In genomic region chr3:66140763-66141372, GRCh38 we compare ENCODE assay signal across 15 cellular contexts.
A peak's percentile ranks its signal among the peaks of the same experiment; 100 is the strongest.
DNase-seq lines count a peak whose midpoint lies in the region; ATAC-seq and TF ChIP-seq lines count a peak whose summit lies in the region.
"Had no signal": no experiment of that assay in that cellular context is flagged by ENCODE, and none has a peak within 500 bp of the region (broad histone marks: within the 10 kb centered on the region; RNA-seq: fewer than 3 reads in every experiment).

No MANE protein-coding gene starts in this region.

- H3K36me3 ChIP-seq in KMS-11 (ENCODE audit: insufficient read depth): no peaks in the 10 kb centered on the region

- H3K4me3 Mint-ChIP-seq in CD4-positive, alpha-beta T cell: no peak overlapping the region
- H3K4me3 Mint-ChIP-seq: activated T-cell treated with anti-CD3 and anti-CD28 coated beads, Interleukin-2, amount 50 U/mL, for 4 hours; CD8-positive, alpha-beta T cell had no signal

- no peak for TF ChIP-seq CTCF in KMS-11 (conservative IDR thresholded peaks at IDR 0.05; ENCODE audit: low read depth, low read length)
- no peak for TF ChIP-seq CTCF in CD4-positive, alpha-beta T cell (IDR thresholded peaks at IDR 0.05)

- no peaks in the 10 kb centered on the region for H3K79me2 ChIP-seq in KMS-11 (ENCODE audit: insufficient read depth, low read depth)

- H3K36me3 Mint-ChIP-seq in CD4-positive, alpha-beta T cell (ENCODE audit: low read depth): no peaks in the 10 kb centered on the region
- H3K36me3 Mint-ChIP-seq: CD8-positive, alpha-beta T cell had no signal

- H3K9ac ChIP-seq in KMS-11: no peak overlapping the region; the same call in 1 of the 2 replicates

- no peak overlapping the region for H2AFZ ChIP-seq in KMS-11 (ENCODE audit: low read depth)

- no peak overlapping the region for H3K27ac Mint-ChIP-seq in CD4-positive, alpha-beta T cell
- H3K27ac Mint-ChIP-seq: CD8-positive, alpha-beta T cell had no signal

- peaks cover 30% of the 10 kb centered on the region for H3K4me1 ChIP-seq in KMS-11 (ENCODE audit: low read depth, poor library complexity, severe bottlenecking)
- H3K4me1 ChIP-seq: body of pancreas had no signal

- H3K9me3 Mint-ChIP-seq in CD4-positive, alpha-beta T cell: no peaks in the 10 kb centered on the region
- H3K9me3 Mint-ChIP-seq: activated T-cell treated with anti-CD3 and anti-CD28 coated beads, Interleukin-2, amount 50 U/mL, for 4 hours; CD8-positive, alpha-beta T cell had no signal

- no peaks in the 10 kb centered on the region for H3K9me3 ChIP-seq in CD4-positive, alpha-beta T cell (ENCODE audit: control insufficient read depth, low read length)
- H3K9me3 ChIP-seq: body of pancreas had no signal

- no peak overlapping the region for H3K4me3 ChIP-seq in KMS-11 (IDR thresholded peaks at IDR 0.05; ENCODE audit: insufficient read depth, low read depth, low read length)
- H3K4me3 ChIP-seq: body of pancreas, lung had no signal

- H3K4me1 Mint-ChIP-seq in CD4-positive, alpha-beta T cell (ENCODE audit: low read depth): no peaks in the 10 kb centered on the region

- H3K27ac ChIP-seq in KMS-11: peak overlapping the region; percentile 51
- H3K27ac ChIP-seq in CD4-positive, alpha-beta T cell (ENCODE audit: low read depth, low read length): no peak overlapping the region
- H3K27ac ChIP-seq: body of pancreas had no signal

- no peaks in the 10 kb centered on the region for H4K20me1 ChIP-seq in KMS-11 (ENCODE audit: insufficient read depth)

- peak overlapping the region; percentile 76 for H3K4me2 ChIP-seq in KMS-11

- peak; percentile 91 for DNase-seq in myocyte (ENCODE audit: low read depth)
- DNase-seq in cortex of kidney (lab: John Stamatoyannopoulos, UW): no peak
- no peak for DNase-seq in CD4-positive, alpha-beta T cell
- no peak for DNase-seq in cerebellar nuclear complex (lab: John Stamatoyannopoulos, UW)
- DNase-seq: activated T-cell treated with anti-CD3 and anti-CD28 coated beads, Interleukin-2, amount 50 U/mL, for 4 hours; body of pancreas; CD8-positive, alpha-beta T cell; NCI-H524; SHP77 treated with DMSO at 0.1 percent for 48 hours; stimulated activated CD4-positive, alpha-beta T cell treated with anti-CD3 and anti-CD28 coated beads, Interleukin-2, amount 100 ng/mL, for 24 hours; stimulated activated naive CD4-positive, alpha-beta T cell had no signal

- H3K27me3 ChIP-seq in KMS-11 (ENCODE audit: insufficient read depth, low read depth): no peaks in the 10 kb centered on the region
- no peaks in the 10 kb centered on the region for H3K27me3 ChIP-seq in CD4-positive, alpha-beta T cell (ENCODE audit: control insufficient read depth, insufficient read depth, low read length)
- H3K27me3 ChIP-seq: body of pancreas had no signal

- peaks cover 18% of the 10 kb centered on the region for H3K27me3 Mint-ChIP-seq in CD4-positive, alpha-beta T cell

- ATAC-seq in GM18870 (IDR thresholded peaks at IDR 0.05; ENCODE audit: unreplicated experiment) (peak; percentile 92), HG02759 (IDR thresholded peaks at IDR 0.05; ENCODE audit: unreplicated experiment) (peak; percentile 66)
- ATAC-seq in CD4-positive, alpha-beta T cell (ENCODE audit: poor library complexity): no peak
- ATAC-seq: activated T-cell treated with anti-CD3 and anti-CD28 coated beads, Interleukin-2, amount 50 U/mL, for 4 hours; body of pancreas; CD8-positive, alpha-beta T cell had no signal

- intact Hi-C loops in CD4-positive, alpha-beta T cell (cut with DNase I, micrococcal nuclease): no loop called here

- POLR2A ChIA-PET in CD4-positive, alpha-beta T cell (lab: Charles Lee): no interaction called here

- CTCF ChIA-PET in CD4-positive, alpha-beta T cell (lab: Charles Lee): no interaction called here
